Comparison of ENCODE assay signal across 14 cellular contexts in the genomic region with DNA sequence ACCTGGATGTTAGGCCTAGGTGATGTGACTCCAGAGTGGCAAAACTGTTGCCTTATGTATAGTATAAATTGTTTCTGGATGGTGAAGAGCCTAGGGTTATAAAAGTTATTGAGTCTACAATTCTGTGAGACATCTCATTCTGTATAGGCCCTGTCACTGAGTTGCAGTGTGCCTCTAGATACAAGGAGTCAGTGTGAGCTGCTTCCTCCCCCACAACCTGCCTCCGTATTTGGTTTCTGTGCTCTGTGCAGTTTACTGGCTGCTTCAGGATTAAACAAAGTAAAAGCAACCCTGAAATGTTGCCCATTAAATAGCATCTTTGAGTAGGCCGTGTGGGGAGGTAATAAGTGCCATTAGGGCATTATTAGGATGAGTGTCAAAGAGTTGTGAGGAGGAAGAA. TPM values are rescaled to one million over a fixed set of nuclear protein-coding genes. Genes with fewer than 3 reads are reported as not detected.
DNase-seq lines count a peak whose midpoint lies in the region; ATAC-seq and TF ChIP-seq lines count a peak whose summit lies in the region.
"Had no signal": no experiment of that assay in that cellular context is flagged by ENCODE, and none has a peak within 500 bp of the region (broad histone marks: within the 10 kb centered on the region; RNA-seq: fewer than 3 reads in every experiment).

No MANE protein-coding gene starts in this region.

- H3K27me3 Mint-ChIP-seq in activated CD4-positive, alpha-beta T cell treated with anti-CD3 and anti-CD28 coated beads, Interleukin-2, amount 10 ng/mL, durations not matched to agents 24 days and 14 days, result no peaks in the 10 kb centered on the region
- no peaks in the 10 kb centered on the region for H3K27me3 Mint-ChIP-seq in naive B cell
- H3K27me3 Mint-ChIP-seq: IgD-negative memory B cell had no signal

- ATAC-seq in naive B cell (ENCODE audit: low read depth in 2 of 2) (no peak), HG03175 (IDR thresholded peaks at IDR 0.05; ENCODE audit: unreplicated experiment) (no peak), HG03354 (IDR thresholded peaks at IDR 0.05; ENCODE audit: poor library complexity, severe bottlenecking, unreplicated experiment) (no peak), GM21515 (IDR thresholded peaks at IDR 0.05; ENCODE audit: unreplicated experiment) (no peak)
- ATAC-seq: gastroesophageal sphincter had no signal

- WGBS in adrenal gland, 4 donors, result 80 to 86% (median 83%) methylated on average over 2 of the region's 2 CpGs

- no peak for TF ChIP-seq CTCF in adrenal gland (IDR thresholded peaks at IDR 0.05)

- intact Hi-C loops in activated CD4-positive, alpha-beta T cell treated with anti-CD3 and anti-CD28 coated beads, Interleukin-2, amount 10 ng/mL, durations not matched to agents 24 days and 14 days (cut with micrococcal nuclease), result no loop called here
- intact Hi-C loops in adrenal gland (cut with DNase I), result no loop called here

- H3K27ac Mint-ChIP-seq in activated CD4-positive, alpha-beta T cell treated with anti-CD3 and anti-CD28 coated beads, Interleukin-2, amount 10 ng/mL, durations not matched to agents 24 days and 14 days, result peak overlapping the region; percentile 99
- H3K27ac Mint-ChIP-seq in naive B cell, result peak overlapping the region in 3 of 6 donors; percentile 18 to 76 (median 54)

- no peaks in the 10 kb centered on the region for H3K27me3 ChIP-seq in adrenal gland
- no peaks in the 10 kb centered on the region for H3K27me3 ChIP-seq in stomach smooth muscle (ENCODE audit: control insufficient read depth in 1 of 2, insufficient read depth in 2 of 2, low read length in 2 of 2)
- H3K27me3 ChIP-seq: dorsolateral prefrontal cortex, gastroesophageal sphincter had no signal

- H3K27ac ChIP-seq in adrenal gland (peak overlapping the region in 3 of 5 donors; percentile 97 to 99 (median 98)), stomach smooth muscle (ENCODE audit: low read length) (no peak overlapping the region)
- H3K27ac ChIP-seq: SK-N-MC had no signal

- TF ChIP-seq POLR2A in adrenal gland (IDR thresholded peaks at IDR 0.05), result no peak

- H3K4me1 ChIP-seq in adrenal gland (replicated peaks in 1 of 2), result peaks cover 13 to 23% of the 10 kb centered on the region in 2 donors
- H3K4me1 ChIP-seq in stomach smooth muscle (ENCODE audit: control insufficient read depth, insufficient read depth, low read length), result peaks cover 16% of the 10 kb centered on the region

- H3K9me3 Mint-ChIP-seq in activated CD4-positive, alpha-beta T cell treated with anti-CD3 and anti-CD28 coated beads, Interleukin-2, amount 10 ng/mL, durations not matched to agents 24 days and 14 days, result no peaks in the 10 kb centered on the region
- no peaks in the 10 kb centered on the region for H3K9me3 Mint-ChIP-seq in naive B cell
- H3K9me3 Mint-ChIP-seq: IgD-negative memory B cell had no signal

- H3K9me3 ChIP-seq in adrenal gland (replicated peaks in 1 of 3) (no peaks in the 10 kb centered on the region), stomach smooth muscle (ENCODE audit: control insufficient read depth in 2 of 2, low read length in 2 of 2) (no peaks in the 10 kb centered on the region)
- H3K9me3 ChIP-seq: gastroesophageal sphincter had no signal

- H3K4me1 Mint-ChIP-seq in activated CD4-positive, alpha-beta T cell treated with anti-CD3 and anti-CD28 coated beads, Interleukin-2, amount 10 ng/mL, durations not matched to agents 24 days and 14 days, result peaks cover 47% of the 10 kb centered on the region
- peaks cover 20 to 43% (median 28%) of the 10 kb centered on the region in 3 donors for H3K4me1 Mint-ChIP-seq in naive B cell

- H3K4me3 ChIP-seq in adrenal gland, result no peak overlapping the region
- H3K4me3 ChIP-seq in stomach smooth muscle (ENCODE audit: low read length in 2 of 2), result no peak overlapping the region
- H3K4me3 ChIP-seq: gastroesophageal sphincter, SK-N-MC had no signal

- H3K36me3 Mint-ChIP-seq in activated CD4-positive, alpha-beta T cell treated with anti-CD3 and anti-CD28 coated beads, Interleukin-2, amount 10 ng/mL, durations not matched to agents 24 days and 14 days (ENCODE audit: low read depth), result peaks cover 10% of the 10 kb centered on the region
- H3K36me3 Mint-ChIP-seq in naive B cell, result no peaks in the 10 kb centered on the region
- H3K36me3 Mint-ChIP-seq: IgD-negative memory B cell had no signal

- H3K4me3 Mint-ChIP-seq in activated CD4-positive, alpha-beta T cell treated with anti-CD3 and anti-CD28 coated beads, Interleukin-2, amount 10 ng/mL, durations not matched to agents 24 days and 14 days, result peak overlapping the region; percentile 99
- H3K4me3 Mint-ChIP-seq in naive B cell, result peak overlapping the region in 6 of 8 donors; percentile 5 to 99 (median 60)

- peak overlapping the region; percentile 21 to 37 for H3K9ac ChIP-seq in stomach smooth muscle (ENCODE audit: low read length in 2 of 2)

- H3K36me3 ChIP-seq in adrenal gland (replicated peaks in 1 of 2), result no peaks in the 10 kb centered on the region
- no peaks in the 10 kb centered on the region for H3K36me3 ChIP-seq in stomach smooth muscle (ENCODE audit: control insufficient read depth in 2 of 2, insufficient read depth in 2 of 2, low read length in 2 of 2)
- H3K36me3 ChIP-seq: gastroesophageal sphincter had no signal

- DNase-seq in activated CD4-positive, alpha-beta T cell treated with anti-CD3 and anti-CD28 coated beads, Interleukin-2, amount 10 ng/mL, durations not matched to agents 24 days and 14 days, result no peak
- DNase-seq in activated CD4-positive, alpha-beta T cell treated with anti-CD3 and anti-CD28 coated beads for 1 hour, result no peak
- no peak for DNase-seq in adrenal gland
- DNase-seq in naive B cell, result no peak
- DNase-seq: dorsolateral prefrontal cortex, H7, posterior cingulate gyrus had no signal

RNA-seq across cellular contexts. Expression of gene IFRD1, which starts 1.9 kb away (rescaled TPM):
- total RNA-seq in activated CD4-positive, alpha-beta T cell treated with anti-CD3 and anti-CD28 coated beads, Interleukin-2, amount 10 ng/mL, durations not matched to agents 24 days and 14 days, result 70.7 and 72.8 TPM in 2 replicates
- total RNA-seq in adrenal gland, result 10 to 100 TPM; 28.6 to 57.0 (median 49.1) TPM
- polyA plus RNA-seq in adrenal gland (10 to 100 TPM; 20.5 to 86.2 (median 74.1) TPM), naive B cell (ENCODE audit: low read depth in 6 of 6) (10 to 100 TPM; 38.5 to 62.8 (median 49.0) TPM)

RNA-seq across cellular contexts. Expression of gene LSMEM1, which starts 32.4 kb away (rescaled TPM):
- 1.0 and 1.2 TPM in 2 replicates for total RNA-seq in activated CD4-positive, alpha-beta T cell treated with anti-CD3 and anti-CD28 coated beads, Interleukin-2, amount 10 ng/mL, durations not matched to agents 24 days and 14 days
- 1 to 10 TPM in 3 of 8 donors, under 1 TPM in 4, not detected in 1; 0.60 to 3.3 (median 0.96) TPM for total RNA-seq in adrenal gland
- polyA plus RNA-seq in adrenal gland (1 to 10 TPM; 1.1 to 9.5 (median 5.7) TPM), naive B cell (ENCODE audit: low read depth in 6 of 6) (1 to 10 TPM in 1 of 6 donors, under 1 TPM in 5; 0.22 to 2.2 (median 0.83) TPM)
